ENCODE assay signal across 11 cellular contexts in the genomic region with DNA sequence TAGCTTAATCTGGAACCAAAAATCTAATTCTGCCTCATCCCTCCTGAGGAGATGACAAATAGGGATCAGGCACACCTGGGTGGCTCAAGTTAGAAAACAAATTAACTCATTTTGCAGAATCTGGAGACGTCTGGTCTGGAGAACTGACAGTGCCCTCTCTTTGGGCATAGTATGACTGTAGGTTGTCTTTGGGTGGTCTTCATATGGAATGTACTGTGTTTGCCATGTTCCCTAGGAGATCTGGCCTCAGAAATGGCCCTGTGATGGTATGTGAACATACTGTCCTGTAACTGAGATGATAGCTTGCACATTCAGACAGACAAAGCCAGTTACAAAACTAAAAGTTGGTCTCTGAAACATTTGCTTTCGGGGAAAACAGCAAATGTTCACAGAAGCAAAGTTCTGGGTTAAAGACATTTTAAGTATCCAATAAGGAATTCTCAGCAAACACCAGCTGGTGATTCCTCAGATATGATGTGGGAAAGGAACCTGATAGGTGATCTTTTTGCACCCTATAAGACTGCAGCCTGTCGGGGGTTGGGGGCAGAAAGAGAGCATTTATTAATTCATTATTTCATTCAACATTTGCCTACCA. TPM values are rescaled to one million over a fixed set of nuclear protein-coding genes. Genes with fewer than 3 reads are reported as not detected.
DNase-seq lines count a peak whose midpoint lies in the region; ATAC-seq and TF ChIP-seq lines count a peak whose summit lies in the region.
"Had no signal": no experiment of that assay in that cellular context is flagged by ENCODE, and none has a peak within 500 bp of the region (broad histone marks: within the 10 kb centered on the region; RNA-seq: fewer than 3 reads in every experiment).

No MANE protein-coding gene starts in this region.

- H3K27ac ChIP-seq in CD8-positive, alpha-beta memory T cell (ENCODE audit: low read depth, low read length), result peak overlapping the region; percentile 96
- H3K27ac ChIP-seq in RWPE2 (ENCODE audit: poor library complexity, severe bottlenecking), result peak overlapping the region; percentile 99
- H3K27ac ChIP-seq in epithelial cell of prostate, result peak overlapping the region; percentile 95

- H3K9me3 Mint-ChIP-seq in CD8-positive, alpha-beta memory T cell, result peaks cover 0 to 2% (median 0%) of the 10 kb centered on the region in 5 donors
- no peaks in the 10 kb centered on the region for H3K9me3 Mint-ChIP-seq in stimulated activated effector memory CD8-positive, alpha-beta T cell treated with anti-CD3 and anti-CD28 coated beads, Interleukin-12 subunit alpha, Interleukin-12 subunit beta, amount 100 ng/mL, for 72 hours

- H3K9me3 ChIP-seq in CD8-positive, alpha-beta memory T cell (ENCODE audit: low read length), result no peaks in the 10 kb centered on the region
- no peaks in the 10 kb centered on the region for H3K9me3 ChIP-seq in RWPE2 (ENCODE audit: severe bottlenecking)

- H3K4me1 Mint-ChIP-seq in CD8-positive, alpha-beta memory T cell, result peaks cover 97 to 100% (median 100%) of the 10 kb centered on the region in 3 donors
- H3K4me1 Mint-ChIP-seq in stimulated activated effector memory CD8-positive, alpha-beta T cell treated with anti-CD3 and anti-CD28 coated beads, Interleukin-12 subunit alpha, Interleukin-12 subunit beta, amount 100 ng/mL, for 72 hours, result peaks cover 96% of the 10 kb centered on the region

- H3K36me3 Mint-ChIP-seq in CD8-positive, alpha-beta memory T cell, result peaks cover 10 to 60% (median 19%) of the 10 kb centered on the region in 3 donors
- peaks cover 80% of the 10 kb centered on the region for H3K36me3 Mint-ChIP-seq in stimulated activated effector memory CD8-positive, alpha-beta T cell treated with anti-CD3 and anti-CD28 coated beads, Interleukin-12 subunit alpha, Interleukin-12 subunit beta, amount 100 ng/mL, for 72 hours

- POLR2A ChIA-PET in CD8-positive, alpha-beta memory T cell (lab: Charles Lee), result interaction anchor here (0.5 to 3.9 kb wide), 3 partner anchors 7 to 118 kb away, joined by 3 to 43 read pairs (median 4); no protein-coding TSS in a partner anchor

- CTCF ChIA-PET in CD8-positive, alpha-beta memory T cell (lab: Charles Lee), result interaction anchor here (1.6 kb wide), 1 partner anchor 9 kb away, joined by 5 read pairs; no protein-coding TSS in a partner anchor

- no peak for DNase-seq in CD8-positive, alpha-beta memory T cell
- DNase-seq in RWPE2 (ENCODE audit: low spot score), result no peak
- no peak for DNase-seq in epithelial cell of prostate (ENCODE audit: low read depth, low spot score)
- DNase-seq in stimulated activated effector memory CD8-positive, alpha-beta T cell treated with anti-CD3 and anti-CD28 coated beads, Interleukin-12 subunit alpha, Interleukin-12 subunit beta, amount 100 ng/mL, for 72 hours (ENCODE audit: low spot score in 2 of 2), result no peak
- no peak for DNase-seq in DMS 273 (lab: John Stamatoyannopoulos, UW; ENCODE audit: unreplicated experiment)
- no peak for DNase-seq in NK-92 (lab: John Stamatoyannopoulos, UW; ENCODE audit: unreplicated experiment)
- DNase-seq: activated effector memory CD4-positive, alpha-beta T cell treated with Interleukin-2 at 50 U/mL for 16 hours; DMS153; dorsolateral prefrontal cortex; KG1 had no signal

- no peak for TF ChIP-seq CTCF in RWPE2 (IDR thresholded peaks at IDR 0.05; ENCODE audit: poor library complexity, severe bottlenecking)

- ATAC-seq in RWPE2 (ENCODE audit: low read depth), result no peak
- ATAC-seq in stimulated activated effector memory CD8-positive, alpha-beta T cell treated with anti-CD3 and anti-CD28 coated beads, Interleukin-12 subunit alpha, Interleukin-12 subunit beta, amount 100 ng/mL, for 72 hours, result no peak
- ATAC-seq in HG02759 (IDR thresholded peaks at IDR 0.05; ENCODE audit: unreplicated experiment), result no peak

- no peaks in the 10 kb centered on the region for H3K27me3 ChIP-seq in CD8-positive, alpha-beta memory T cell (ENCODE audit: insufficient read depth, low read length, poor library complexity, severe bottlenecking)
- H3K27me3 ChIP-seq in RWPE2 (ENCODE audit: insufficient read depth, poor library complexity, severe bottlenecking), result no peaks in the 10 kb centered on the region
- H3K27me3 ChIP-seq: dorsolateral prefrontal cortex had no signal

- H3K4me1 ChIP-seq in CD8-positive, alpha-beta memory T cell (ENCODE audit: insufficient read depth, low read length), result peaks cover 97% of the 10 kb centered on the region
- H3K4me1 ChIP-seq in RWPE2 (ENCODE audit: insufficient read depth, poor library complexity, severe bottlenecking), result peaks cover 88% of the 10 kb centered on the region

- no peak overlapping the region for H3K4me3 ChIP-seq in CD8-positive, alpha-beta memory T cell (ENCODE audit: low read length)
- no peak overlapping the region for H3K4me3 ChIP-seq in RWPE2 (ENCODE audit: severe bottlenecking)
- H3K4me3 ChIP-seq: dorsolateral prefrontal cortex had no signal

- no peaks in the 10 kb centered on the region for H3K36me3 ChIP-seq in CD8-positive, alpha-beta memory T cell (ENCODE audit: insufficient read depth, low read length)
- H3K36me3 ChIP-seq in RWPE2 (ENCODE audit: low read depth), result peaks cover 68% of the 10 kb centered on the region

- H3K4me3 Mint-ChIP-seq in CD8-positive, alpha-beta memory T cell, result peak overlapping the region; percentile 52 to 91 (median 72)
- peak overlapping the region; percentile 72 for H3K4me3 Mint-ChIP-seq in stimulated activated effector memory CD8-positive, alpha-beta T cell treated with anti-CD3 and anti-CD28 coated beads, Interleukin-12 subunit alpha, Interleukin-12 subunit beta, amount 100 ng/mL, for 72 hours

- peak overlapping the region; percentile 96 to 100 (median 100) for H3K27ac Mint-ChIP-seq in CD8-positive, alpha-beta memory T cell
- H3K27ac Mint-ChIP-seq in stimulated activated effector memory CD8-positive, alpha-beta T cell treated with anti-CD3 and anti-CD28 coated beads, Interleukin-12 subunit alpha, Interleukin-12 subunit beta, amount 100 ng/mL, for 72 hours, result peak overlapping the region; percentile 98

- peaks cover 0 to 2% of the 10 kb centered on the region in 2 donors for H3K27me3 Mint-ChIP-seq in CD8-positive, alpha-beta memory T cell

RNA-seq across cellular contexts. Expression of gene CD44, which starts 29.7 kb away (rescaled TPM):
- 100 to 1,000 TPM; 510 to 534 TPM for total RNA-seq in CD8-positive, alpha-beta memory T cell
- polyA plus RNA-seq in CD8-positive, alpha-beta memory T cell, result 338 TPM
